ENCODE assay signal across 1 cellular context in the genomic region with DNA sequence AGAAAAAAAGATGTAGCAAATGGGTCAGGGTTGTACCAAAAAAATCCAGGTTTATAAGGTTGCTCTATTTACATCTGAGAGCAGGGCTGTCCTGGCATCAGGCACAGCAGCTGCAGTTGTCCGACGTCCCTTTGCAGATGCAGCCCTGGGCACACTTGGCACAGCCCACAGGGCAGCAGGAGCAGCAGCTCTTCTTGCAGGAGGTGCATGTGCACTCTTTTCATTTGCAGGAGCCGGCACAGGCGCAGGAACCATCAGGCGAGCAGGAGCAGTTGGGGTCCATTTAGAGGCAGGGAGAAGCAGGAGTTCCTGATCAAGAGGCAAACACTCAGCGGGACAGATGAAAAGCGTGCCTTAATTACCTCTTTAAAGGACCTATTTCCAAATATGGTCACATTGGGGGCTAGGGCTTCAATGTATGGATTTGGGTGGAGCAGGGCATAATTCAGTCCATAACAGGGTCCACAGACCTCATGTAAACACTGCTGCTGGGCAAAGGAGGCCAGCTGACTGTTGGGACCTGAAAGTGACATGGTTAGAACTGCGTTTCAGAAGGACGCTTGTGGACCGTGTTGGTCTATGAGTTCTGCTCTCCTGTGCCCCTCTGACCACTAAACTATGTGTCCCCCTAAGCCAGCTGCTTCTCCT.
TF ChIP-seq lines count a peak whose summit lies in the region.

No MANE protein-coding gene starts in this region.

TF ChIP-seq in H1, 55 proteins besides CTCF, POLR2A, EP300 and RAD21 (continued from another document):
- TF ChIP-seq SIN3A (conservative IDR thresholded peaks at IDR 0.05 in 1 of 2, IDR thresholded peaks at IDR 0.05 in 1 of 2; ENCODE audit: low read depth in 1 of 2, low read length in 2 of 2) (no peak), SRF (IDR thresholded peaks at IDR 0.05; ENCODE audit: low read depth, low read length) (peak; percentile 38; the same call in 1 of the 2 replicates)
